Comparison of ENCODE assay signal across 7 cellular contexts in genomic region chr9:136326061-136326776, GRCh38. TPM values are rescaled to one million over a fixed set of nuclear protein-coding genes. Genes with fewer than 3 reads are reported as not detected.
DNase-seq lines count a peak whose midpoint lies in the region; ATAC-seq, FAIRE-seq and TF ChIP-seq lines count a peak whose summit lies in the region.

No MANE protein-coding gene starts in this region.

- intact Hi-C loops in testis (cut with DNase I; ENCODE audit: low total_unique reads), result no loop called here

- peak overlapping the region in 3 of 5 experiments; percentile 83 to 93 (median 83) for H3K27ac Mint-ChIP-seq in brain

- no peaks in the 10 kb centered on the region for H3K36me3 Mint-ChIP-seq in brain

- TF ChIP-seq CTCF in brain (conservative IDR thresholded peaks at IDR 0.05) (no peak), testis (IDR thresholded peaks at IDR 0.05) (no peak)

- peaks cover 53% of the 10 kb centered on the region for H3K4me1 Mint-ChIP-seq in brain

- peaks cover 0 to 10% (median 0%) of the 10 kb centered on the region in 5 experiments for H3K9me3 Mint-ChIP-seq in brain

- peak; percentile 88 for FAIRE-seq in HTR-8/SVneo (lab: Jason Lieb, UNC)

- H3K27me3 ChIP-seq in testis, result no peaks in the 10 kb centered on the region

- WGBS in testis, 2 donors, result 33 to 37% methylated on average over 14 to 29 of the region's 29 CpGs

- peaks cover 3% of the 10 kb centered on the region for H3K27me3 Mint-ChIP-seq in brain

- H3K4me3 Mint-ChIP-seq in brain, result peak overlapping the region in 3 of 5 experiments; percentile 37 to 78 (median 73)

- H3K4me1 ChIP-seq in testis, result peaks cover 34% of the 10 kb centered on the region

- H3K9me3 ChIP-seq in testis, result no peaks in the 10 kb centered on the region

- peak; percentile 82 for DNase-seq in HTR-8/SVneo (ENCODE audit: insufficient read length, low spot score)
- peak; percentile 84 for DNase-seq in islet precursor cell
- DNase-seq in testis, result peak; percentile 53
- DNase-seq in activated CD4-positive, alpha-beta T cell treated with anti-CD3 and anti-CD28 coated beads, Interleukin-2, amount 50 U/mL, for 48 hours, result no peak

- no peak overlapping the region for H3K4me3 ChIP-seq in testis

- no peaks in the 10 kb centered on the region for H3K36me3 ChIP-seq in testis (ENCODE audit: low read depth, missing control alignments)

- ATAC-seq in HG02759 (IDR thresholded peaks at IDR 0.05; ENCODE audit: unreplicated experiment) (no peak), GM18511 (IDR thresholded peaks at IDR 0.05; ENCODE audit: unreplicated experiment) (no peak)

- peak overlapping the region; percentile 82 to 86 for H3K27ac ChIP-seq in testis

- no peak for TF ChIP-seq POLR2A in testis (IDR thresholded peaks at IDR 0.05)

RNA-seq across cellular contexts. Expression of gene GPSM1, which starts 1.1 kb away (rescaled TPM):
- polyA plus RNA-seq in brain (ENCODE audit: insufficient read depth, low read depth, low replicate concordance) (83.8 TPM), testis (ENCODE audit: insufficient read depth, low read depth, low replicate concordance) (33.5 TPM)
- total RNA-seq in testis, result 100 to 1,000 TPM in 1 of 2 donors, 10 to 100 TPM in 1; 84.4 to 101 TPM

RNA-seq across cellular contexts. Expression of gene CCDC187, which starts 22.3 kb away (rescaled TPM):
- polyA plus RNA-seq in brain (ENCODE audit: insufficient read depth, low read depth, low replicate concordance), result 5.3 TPM
- 10 to 100 TPM; 13.8 to 61.5 TPM for total RNA-seq in testis
- 33.4 TPM for polyA plus RNA-seq in testis (ENCODE audit: insufficient read depth, low read depth, low replicate concordance)

RNA-seq across cellular contexts. Expression of gene DNLZ, which starts 37.3 kb away (rescaled TPM):
- polyA plus RNA-seq in brain (ENCODE audit: insufficient read depth, low read depth, low replicate concordance), result 33.5 TPM
- 10 to 100 TPM; 48.2 to 51.1 TPM for total RNA-seq in testis
- polyA plus RNA-seq in testis (ENCODE audit: insufficient read depth, low read depth, low replicate concordance), result 14.0 TPM

RNA-seq across cellular contexts. Expression of gene CARD9, which starts 47.2 kb away (rescaled TPM):
- 0.58 TPM for polyA plus RNA-seq in brain (ENCODE audit: insufficient read depth, low read depth, low replicate concordance)
- total RNA-seq in testis, result 1 to 10 TPM; 3.5 to 3.7 TPM
- polyA plus RNA-seq in testis (ENCODE audit: insufficient read depth, low read depth, low replicate concordance), result 1.8 TPM

Comparison
In these comparisons a context has a peak if more than half of its experiments do, and no peak if none do; other contexts are left out.
1. DNase-seq: peak in HTR-8/SVneo (single experiment), islet precursor cell (single experiment) and testis (single experiment); none in activated CD4-positive, alpha-beta T cell treated with anti-CD3 and anti-CD28 coated beads, Interleukin-2, amount 50 U/mL, for 48 hours (0 of 2).